ENCODE assay signal across 8 cellular contexts in genomic region chr1:156641761-156642264, GRCh38.
DNase-seq lines count a peak whose midpoint lies in the region; ATAC-seq lines count a peak whose summit lies in the region.

Gene BCAN (plus strand): TSS chr1:156642117. CDS start chr1:156646055, 3,938 bp downstream.

- H3K27ac ChIP-seq in angular gyrus (ENCODE audit: low read depth, low read length) (peak within 1 kb of the TSS; percentile 92), substantia nigra (ENCODE audit: low read depth, low read length, poor library complexity, severe bottlenecking) (peak within 1 kb of the TSS; percentile 70)

- ATAC-seq in GM19452 (IDR thresholded peaks at IDR 0.05; ENCODE audit: unreplicated experiment) (no peak), GM18511 (IDR thresholded peaks at IDR 0.05; ENCODE audit: unreplicated experiment) (no peak)

- peak; percentile 21 for DNase-seq in activated naive CD4-positive, alpha-beta T cell treated with Interleukin-2 at 50 U/mL for 16 hours
- DNase-seq in activated naive CD4-positive, alpha-beta T cell (lab: John Stamatoyannopoulos, UW): no peak
- DNase-seq in islet precursor cell (peak; percentile 87), substantia nigra (lab: John Stamatoyannopoulos, UW) (peak in 43 of 49 donors; percentile 27 to 80 (median 59)), COR-L47 (lab: John Stamatoyannopoulos, UW) (no peak)

Comparison
In these comparisons a context has a peak if more than half of its experiments do, and no peak if none do; other contexts are left out.
1. DNase-seq: peak in activated naive CD4-positive, alpha-beta T cell treated with Interleukin-2 at 50 U/mL for 16 hours (single experiment), islet precursor cell (single experiment) and substantia nigra (43 of 49); none in activated naive CD4-positive, alpha-beta T cell (0 of 4) and COR-L47 (single experiment).